Comparison of ENCODE assay signal across 8 cellular contexts in the genomic region with DNA sequence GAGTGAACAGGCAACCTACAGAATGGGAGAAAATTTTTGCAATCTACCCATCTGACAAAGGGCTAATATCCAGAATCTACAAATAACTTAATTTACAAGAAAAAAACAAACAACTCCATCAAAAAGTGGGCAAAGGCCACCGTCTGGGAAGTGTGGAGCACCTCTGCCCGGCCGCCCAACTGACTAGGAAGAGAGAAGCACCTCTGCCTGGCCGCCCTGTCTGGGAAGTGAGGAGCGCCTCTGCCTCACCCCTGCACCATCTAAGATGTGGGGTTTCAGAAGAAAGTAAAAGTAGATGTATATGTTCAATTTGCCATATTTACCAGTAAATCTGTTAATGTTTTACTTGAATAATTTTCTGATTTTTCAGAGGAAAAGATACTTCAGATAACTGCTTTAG.
ATAC-seq and TF ChIP-seq lines count a peak whose summit lies in the region.
"Had no signal": no experiment of that assay in that cellular context is flagged by ENCODE, and none has a peak within 500 bp of the region (broad histone marks: within the 10 kb centered on the region; RNA-seq: fewer than 3 reads in every experiment).

No MANE protein-coding gene starts in this region.

- no peaks in the 10 kb centered on the region for H3K27me3 ChIP-seq in Loucy (ENCODE audit: insufficient read depth, low read length, poor library complexity, severe bottlenecking)
- H3K27me3 ChIP-seq: BE2C; BLaER1; BLaER1 treated with 17β-estradiol and CSF1 and Interleukin-3, amounts not matched to agents 10 nM and 100 nM had no signal

- peaks cover 44% of the 10 kb centered on the region for H3K4me1 ChIP-seq in Loucy (ENCODE audit: insufficient read depth, low read length, poor library complexity, severe bottlenecking)
- H3K4me1 ChIP-seq: A549, BE2C had no signal

- ATAC-seq in HG03095 (IDR thresholded peaks at IDR 0.05; ENCODE audit: unreplicated experiment), result no peak
- ATAC-seq: A549; CD8-positive, alpha-beta T cell had no signal

- TF ChIP-seq CTCF in Loucy (conservative IDR thresholded peaks at IDR 0.05; ENCODE audit: low read length), result no peak

- H3K4me3 ChIP-seq in Loucy (ENCODE audit: low read length, poor library complexity, severe bottlenecking), result peak overlapping the region; percentile 55
- H3K4me3 ChIP-seq: A549; BLaER1; BLaER1 treated with 17β-estradiol and CSF1 and Interleukin-3, amounts not matched to agents 10 nM and 100 nM had no signal

- no peak overlapping the region for H2AFZ ChIP-seq in Loucy (ENCODE audit: low read length)

- peaks cover 4% of the 10 kb centered on the region for H3K36me3 ChIP-seq in Loucy (ENCODE audit: insufficient read depth, low read length)
- H3K36me3 ChIP-seq: BE2C; BLaER1; BLaER1 treated with 17β-estradiol and CSF1 and Interleukin-3, amounts not matched to agents 10 nM and 100 nM had no signal

- no peaks in the 10 kb centered on the region for H3K9me2 ChIP-seq in Loucy (replicated peaks; ENCODE audit: low read depth, low read length)

- H3K9me3 ChIP-seq in Loucy (ENCODE audit: insufficient read depth, low read depth, low read length), result peaks cover 47% of the 10 kb centered on the region
- H3K9me3 ChIP-seq: A549, BE2C, BLaER1, Caco-2 had no signal

- no peaks in the 10 kb centered on the region for H4K20me1 ChIP-seq in Loucy (ENCODE audit: insufficient read depth, low read length, poor library complexity, severe bottlenecking)
- H4K20me1 ChIP-seq: BLaER1; BLaER1 treated with 17β-estradiol and CSF1 and Interleukin-3, amounts not matched to agents 10 nM and 100 nM had no signal

- peak overlapping the region; percentile 67 for H3K9ac ChIP-seq in Loucy (ENCODE audit: low read depth, low read length, poor library complexity, severe bottlenecking)
- H3K9ac ChIP-seq: BLaER1; BLaER1 treated with 17β-estradiol and CSF1 and Interleukin-3, amounts not matched to agents 10 nM and 100 nM had no signal

- peaks cover 23% of the 10 kb centered on the region for H3F3A ChIP-seq in Loucy (ENCODE audit: low read depth)

- no peaks in the 10 kb centered on the region for H3K79me2 ChIP-seq in Loucy (ENCODE audit: insufficient read depth, low read length)

- peak overlapping the region; percentile 71 for H3K4me2 ChIP-seq in Loucy (ENCODE audit: low read depth, low read length, poor library complexity, severe bottlenecking)
- H3K4me2 ChIP-seq: A549; BLaER1; BLaER1 treated with 17β-estradiol and CSF1 and Interleukin-3, amounts not matched to agents 10 nM and 100 nM had no signal
